In the genomic region with DNA sequence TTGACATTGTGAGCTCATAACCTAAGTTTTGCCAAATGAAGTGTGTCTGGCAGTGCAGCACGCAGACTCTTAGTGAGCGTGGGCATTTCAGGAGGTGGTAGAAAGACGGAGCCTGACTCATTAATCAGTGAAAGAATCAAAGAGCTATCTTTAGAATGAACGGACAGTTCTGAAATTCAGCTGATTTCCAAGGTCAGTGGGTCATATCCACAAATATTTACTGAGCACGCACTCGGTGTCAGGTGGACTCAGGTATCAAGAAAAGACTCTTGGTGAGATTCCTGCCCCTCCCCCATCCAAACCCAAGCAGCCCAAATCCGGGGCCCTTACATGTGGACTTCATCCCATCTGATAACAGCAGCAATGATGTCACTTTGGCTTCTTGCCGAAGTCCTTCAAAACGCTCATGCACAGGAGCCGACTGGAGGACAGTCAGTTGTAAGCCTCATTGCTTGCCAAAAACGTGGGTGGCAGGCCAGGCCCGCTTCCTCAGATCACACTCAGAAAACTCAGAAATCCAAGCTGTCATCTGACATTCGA, we compare ENCODE assay signal across 1 cellular context.
TF ChIP-seq lines count a peak whose summit lies in the region.

No MANE protein-coding gene starts in this region.

TF ChIP-seq in HepG2, 621 proteins besides CTCF, POLR2A, EP300 and RAD21 (continued from another document and continues in another):
- TF ChIP-seq, protein P1, sequence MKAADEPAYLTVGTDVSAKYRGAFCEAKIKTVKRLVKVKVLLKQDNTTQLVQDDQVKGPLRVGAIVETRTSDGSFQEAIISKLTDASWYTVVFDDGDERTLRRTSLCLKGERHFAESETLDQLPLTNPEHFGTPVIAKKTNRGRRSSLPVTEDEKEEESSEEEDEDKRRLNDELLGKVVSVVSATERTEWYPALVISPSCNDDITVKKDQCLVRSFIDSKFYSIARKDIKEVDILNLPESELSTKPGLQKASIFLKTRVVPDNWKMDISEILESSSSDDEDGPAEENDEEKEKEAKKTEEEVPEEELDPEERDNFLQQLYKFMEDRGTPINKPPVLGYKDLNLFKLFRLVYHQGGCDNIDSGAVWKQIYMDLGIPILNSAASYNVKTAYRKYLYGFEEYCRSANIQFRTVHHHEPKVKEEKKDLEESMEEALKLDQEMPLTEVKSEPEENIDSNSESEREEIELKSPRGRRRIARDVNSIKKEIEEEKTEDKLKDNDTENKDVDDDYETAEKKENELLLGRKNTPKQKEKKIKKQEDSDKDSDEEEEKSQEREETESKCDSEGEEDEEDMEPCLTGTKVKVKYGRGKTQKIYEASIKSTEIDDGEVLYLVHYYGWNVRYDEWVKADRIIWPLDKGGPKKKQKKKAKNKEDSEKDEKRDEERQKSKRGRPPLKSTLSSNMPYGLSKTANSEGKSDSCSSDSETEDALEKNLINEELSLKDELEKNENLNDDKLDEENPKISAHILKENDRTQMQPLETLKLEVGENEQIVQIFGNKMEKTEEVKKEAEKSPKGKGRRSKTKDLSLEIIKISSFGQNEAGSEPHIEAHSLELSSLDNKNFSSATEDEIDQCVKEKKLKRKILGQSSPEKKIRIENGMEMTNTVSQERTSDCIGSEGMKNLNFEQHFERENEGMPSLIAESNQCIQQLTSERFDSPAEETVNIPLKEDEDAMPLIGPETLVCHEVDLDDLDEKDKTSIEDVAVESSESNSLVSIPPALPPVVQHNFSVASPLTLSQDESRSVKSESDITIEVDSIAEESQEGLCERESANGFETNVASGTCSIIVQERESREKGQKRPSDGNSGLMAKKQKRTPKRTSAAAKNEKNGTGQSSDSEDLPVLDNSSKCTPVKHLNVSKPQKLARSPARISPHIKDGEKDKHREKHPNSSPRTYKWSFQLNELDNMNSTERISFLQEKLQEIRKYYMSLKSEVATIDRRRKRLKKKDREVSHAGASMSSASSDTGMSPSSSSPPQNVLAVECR (CRISPR knock-in tag; IDR thresholded peaks at IDR 0.05; ENCODE audit: borderline replicate concordance): peak; percentile 45; the same call in 1 of the 2 replicates
- TF ChIP-seq ZNF761 (CRISPR knock-in tag; conservative IDR thresholded peaks at IDR 0.05) (peak; percentile 41; the same call in 1 of the 2 replicates), ARNT2 (CRISPR knock-in tag; IDR thresholded peaks at IDR 0.05; ENCODE audit: low read depth) (peak; percentile 69; the same call in 1 of the 2 replicates), SRSF4 (IDR thresholded peaks at IDR 0.05; ENCODE audit: low read depth, low read length, poor library complexity, severe bottlenecking) (no peak), TAF1 (CRISPR knock-in tag; IDR thresholded peaks at IDR 0.05) (0 out of 2 replicates have a peak, but pooled peaks have one; percentile 30), POLR2G (IDR thresholded peaks at IDR 0.05; ENCODE audit: low read depth, low read length) (peak; percentile 59), SPEN (CRISPR knock-in tag; IDR thresholded peaks at IDR 0.05; ENCODE audit: low read depth) (peak; percentile 58; the same call in 1 of the 2 replicates), SMYD3 (CRISPR knock-in tag; IDR thresholded peaks at IDR 0.05) (0 out of 2 replicates have a peak, but pooled peaks have one; percentile 57), SALL1 (CRISPR knock-in tag; IDR thresholded peaks at IDR 0.05) (peak; percentile 97), ZNF496 (CRISPR knock-in tag; IDR thresholded peaks at IDR 0.05; ENCODE audit: insufficient replicate concordance) (no peak), BRD4 (CRISPR knock-in tag; IDR thresholded peaks at IDR 0.05) (peak; percentile 75), HOXA3 (CRISPR knock-in tag; IDR thresholded peaks at IDR 0.05) (peak; percentile 94), ZNF264 (CRISPR knock-in tag; IDR thresholded peaks at IDR 0.05) (peak; percentile 80; the same call in 1 of the 2 replicates), PAF1 (CRISPR knock-in tag; IDR thresholded peaks at IDR 0.05) (no peak), YEATS4 (CRISPR knock-in tag; IDR thresholded peaks at IDR 0.05; ENCODE audit: borderline replicate concordance) (peak; percentile 57), HOXA5 (CRISPR knock-in tag; IDR thresholded peaks at IDR 0.05) (peak; percentile 82; the same call in 1 of the 2 replicates), ZNF430 (CRISPR knock-in tag; IDR thresholded peaks at IDR 0.05) (peak; percentile 86), ZNF713 (CRISPR knock-in tag; IDR thresholded peaks at IDR 0.05) (no peak), MED13 (CRISPR knock-in tag; IDR thresholded peaks at IDR 0.05) (peak; percentile 97), ZNF788 (CRISPR knock-in tag; IDR thresholded peaks at IDR 0.05; ENCODE audit: borderline replicate concordance) (peak; percentile 50; the same call in 1 of the 2 replicates), HDAC2 (CRISPR knock-in tag; IDR thresholded peaks at IDR 0.05) (peak; percentile 85), NR2F6 (IDR thresholded peaks at IDR 0.05) (peak; percentile 81), NR2F6 (CRISPR knock-in tag; IDR thresholded peaks at IDR 0.05) (peak; percentile 90), HNF4A (CRISPR knock-in tag; IDR thresholded peaks at IDR 0.05) (peak; percentile 91), ZNF230 (CRISPR knock-in tag; IDR thresholded peaks at IDR 0.05) (no peak), RFX3 (CRISPR knock-in tag; IDR thresholded peaks at IDR 0.05) (no peak), SMARCC2 (IDR thresholded peaks at IDR 0.05) (no peak), ZNF605 (CRISPR knock-in tag; IDR thresholded peaks at IDR 0.05) (peak; percentile 84), TARDBP (CRISPR knock-in tag; IDR thresholded peaks at IDR 0.05) (peak; percentile 87), GABPB1 (CRISPR knock-in tag; IDR thresholded peaks at IDR 0.05) (peak; percentile 36; the same call in 1 of the 2 replicates), MIXL1 (CRISPR knock-in tag; IDR thresholded peaks at IDR 0.05) (peak; percentile 86), ZNF468 (CRISPR knock-in tag; IDR thresholded peaks at IDR 0.05) (no peak), TP53 (CRISPR knock-in tag; conservative IDR thresholded peaks at IDR 0.05) (peak; percentile 87; the same call in 1 of the 2 replicates), NKX3-1 (CRISPR knock-in tag; IDR thresholded peaks at IDR 0.05) (peak; percentile 72; the same call in 1 of the 2 replicates), MYNN (CRISPR knock-in tag; IDR thresholded peaks at IDR 0.05; ENCODE audit: low read depth) (no peak)
- TF ChIP-seq, protein P2, sequence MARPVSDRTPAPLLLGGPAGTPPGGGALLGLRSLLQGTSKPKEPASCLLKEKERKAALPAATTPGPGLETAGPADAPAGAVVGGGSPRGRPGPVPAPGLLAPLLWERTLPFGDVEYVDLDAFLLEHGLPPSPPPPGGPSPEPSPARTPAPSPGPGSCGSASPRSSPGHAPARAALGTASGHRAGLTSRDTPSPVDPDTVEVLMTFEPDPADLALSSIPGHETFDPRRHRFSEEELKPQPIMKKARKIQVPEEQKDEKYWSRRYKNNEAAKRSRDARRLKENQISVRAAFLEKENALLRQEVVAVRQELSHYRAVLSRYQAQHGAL (CRISPR knock-in tag; IDR thresholded peaks at IDR 0.05; ENCODE audit: not compliant biosample characterization): no peak
- TF ChIP-seq, protein P3, sequence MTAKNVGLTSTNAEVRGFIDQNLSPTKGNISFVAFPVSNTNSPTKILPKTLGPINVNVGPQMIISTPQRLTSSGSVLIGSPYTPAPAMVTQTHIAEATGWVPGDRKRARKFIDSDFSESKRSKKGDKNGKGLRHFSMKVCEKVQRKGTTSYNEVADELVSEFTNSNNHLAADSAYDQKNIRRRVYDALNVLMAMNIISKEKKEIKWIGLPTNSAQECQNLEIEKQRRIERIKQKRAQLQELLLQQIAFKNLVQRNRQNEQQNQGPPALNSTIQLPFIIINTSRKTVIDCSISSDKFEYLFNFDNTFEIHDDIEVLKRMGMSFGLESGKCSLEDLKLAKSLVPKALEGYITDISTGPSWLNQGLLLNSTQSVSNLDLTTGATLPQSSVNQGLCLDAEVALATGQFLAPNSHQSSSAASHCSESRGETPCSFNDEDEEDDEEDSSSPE (CRISPR knock-in tag; IDR thresholded peaks at IDR 0.05): 0 out of 2 replicates have a peak, but pooled peaks have one; percentile 43
- TF ChIP-seq, protein P4, sequence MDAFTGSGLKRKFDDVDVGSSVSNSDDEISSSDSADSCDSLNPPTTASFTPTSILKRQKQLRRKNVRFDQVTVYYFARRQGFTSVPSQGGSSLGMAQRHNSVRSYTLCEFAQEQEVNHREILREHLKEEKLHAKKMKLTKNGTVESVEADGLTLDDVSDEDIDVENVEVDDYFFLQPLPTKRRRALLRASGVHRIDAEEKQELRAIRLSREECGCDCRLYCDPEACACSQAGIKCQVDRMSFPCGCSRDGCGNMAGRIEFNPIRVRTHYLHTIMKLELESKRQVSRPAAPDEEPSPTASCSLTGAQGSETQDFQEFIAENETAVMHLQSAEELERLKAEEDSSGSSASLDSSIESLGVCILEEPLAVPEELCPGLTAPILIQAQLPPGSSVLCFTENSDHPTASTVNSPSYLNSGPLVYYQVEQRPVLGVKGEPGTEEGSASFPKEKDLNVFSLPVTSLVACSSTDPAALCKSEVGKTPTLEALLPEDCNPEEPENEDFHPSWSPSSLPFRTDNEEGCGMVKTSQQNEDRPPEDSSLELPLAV (CRISPR knock-in tag; conservative IDR thresholded peaks at IDR 0.05; ENCODE audit: low read depth): no peak
- TF ChIP-seq, protein P5, sequence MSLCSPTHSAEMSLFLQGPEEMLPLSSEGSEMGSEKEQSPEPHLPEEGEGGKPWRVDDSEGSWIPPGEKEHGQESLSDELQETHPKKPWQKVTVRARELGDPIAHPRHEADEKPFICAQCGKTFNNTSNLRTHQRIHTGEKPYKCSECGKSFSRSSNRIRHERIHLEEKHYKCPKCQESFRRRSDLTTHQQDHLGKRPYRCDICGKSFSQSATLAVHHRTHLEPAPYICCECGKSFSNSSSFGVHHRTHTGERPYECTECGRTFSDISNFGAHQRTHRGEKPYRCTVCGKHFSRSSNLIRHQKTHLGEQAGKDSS (CRISPR knock-in tag; IDR thresholded peaks at IDR 0.05; ENCODE audit: borderline replicate concordance, low read depth): peak; percentile 70; the same call in 1 of the 2 replicates
- TF ChIP-seq, protein P6, sequence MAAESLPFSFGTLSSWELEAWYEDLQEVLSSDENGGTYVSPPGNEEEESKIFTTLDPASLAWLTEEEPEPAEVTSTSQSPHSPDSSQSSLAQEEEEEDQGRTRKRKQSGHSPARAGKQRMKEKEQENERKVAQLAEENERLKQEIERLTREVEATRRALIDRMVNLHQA (CRISPR knock-in tag; IDR thresholded peaks at IDR 0.05): no peak
- TF ChIP-seq, protein P7, sequence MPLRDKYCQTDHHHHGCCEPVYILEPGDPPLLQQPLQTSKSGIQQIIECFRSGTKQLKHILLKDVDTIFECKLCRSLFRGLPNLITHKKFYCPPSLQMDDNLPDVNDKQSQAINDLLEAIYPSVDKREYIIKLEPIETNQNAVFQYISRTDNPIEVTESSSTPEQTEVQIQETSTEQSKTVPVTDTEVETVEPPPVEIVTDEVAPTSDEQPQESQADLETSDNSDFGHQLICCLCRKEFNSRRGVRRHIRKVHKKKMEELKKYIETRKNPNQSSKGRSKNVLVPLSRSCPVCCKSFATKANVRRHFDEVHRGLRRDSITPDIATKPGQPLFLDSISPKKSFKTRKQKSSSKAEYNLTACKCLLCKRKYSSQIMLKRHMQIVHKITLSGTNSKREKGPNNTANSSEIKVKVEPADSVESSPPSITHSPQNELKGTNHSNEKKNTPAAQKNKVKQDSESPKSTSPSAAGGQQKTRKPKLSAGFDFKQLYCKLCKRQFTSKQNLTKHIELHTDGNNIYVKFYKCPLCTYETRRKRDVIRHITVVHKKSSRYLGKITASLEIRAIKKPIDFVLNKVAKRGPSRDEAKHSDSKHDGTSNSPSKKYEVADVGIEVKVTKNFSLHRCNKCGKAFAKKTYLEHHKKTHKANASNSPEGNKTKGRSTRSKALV (CRISPR knock-in tag; IDR thresholded peaks at IDR 0.05): 0 out of 2 replicates have a peak, but pooled peaks have one; percentile 37
- TF ChIP-seq, protein P8, sequence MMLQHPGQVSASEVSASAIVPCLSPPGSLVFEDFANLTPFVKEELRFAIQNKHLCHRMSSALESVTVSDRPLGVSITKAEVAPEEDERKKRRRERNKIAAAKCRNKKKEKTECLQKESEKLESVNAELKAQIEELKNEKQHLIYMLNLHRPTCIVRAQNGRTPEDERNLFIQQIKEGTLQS (CRISPR knock-in tag; IDR thresholded peaks at IDR 0.05): peak; percentile 87
- TF ChIP-seq, protein P9, sequence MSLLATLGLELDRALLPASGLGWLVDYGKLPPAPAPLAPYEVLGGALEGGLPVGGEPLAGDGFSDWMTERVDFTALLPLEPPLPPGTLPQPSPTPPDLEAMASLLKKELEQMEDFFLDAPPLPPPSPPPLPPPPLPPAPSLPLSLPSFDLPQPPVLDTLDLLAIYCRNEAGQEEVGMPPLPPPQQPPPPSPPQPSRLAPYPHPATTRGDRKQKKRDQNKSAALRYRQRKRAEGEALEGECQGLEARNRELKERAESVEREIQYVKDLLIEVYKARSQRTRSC (CRISPR knock-in tag; IDR thresholded peaks at IDR 0.05; ENCODE audit: low read depth): no peak
- TF ChIP-seq, protein P10, sequence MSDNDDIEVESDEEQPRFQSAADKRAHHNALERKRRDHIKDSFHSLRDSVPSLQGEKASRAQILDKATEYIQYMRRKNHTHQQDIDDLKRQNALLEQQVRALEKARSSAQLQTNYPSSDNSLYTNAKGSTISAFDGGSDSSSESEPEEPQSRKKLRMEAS (IDR thresholded peaks at IDR 0.05): peak; percentile 57
- TF ChIP-seq, protein P11, sequence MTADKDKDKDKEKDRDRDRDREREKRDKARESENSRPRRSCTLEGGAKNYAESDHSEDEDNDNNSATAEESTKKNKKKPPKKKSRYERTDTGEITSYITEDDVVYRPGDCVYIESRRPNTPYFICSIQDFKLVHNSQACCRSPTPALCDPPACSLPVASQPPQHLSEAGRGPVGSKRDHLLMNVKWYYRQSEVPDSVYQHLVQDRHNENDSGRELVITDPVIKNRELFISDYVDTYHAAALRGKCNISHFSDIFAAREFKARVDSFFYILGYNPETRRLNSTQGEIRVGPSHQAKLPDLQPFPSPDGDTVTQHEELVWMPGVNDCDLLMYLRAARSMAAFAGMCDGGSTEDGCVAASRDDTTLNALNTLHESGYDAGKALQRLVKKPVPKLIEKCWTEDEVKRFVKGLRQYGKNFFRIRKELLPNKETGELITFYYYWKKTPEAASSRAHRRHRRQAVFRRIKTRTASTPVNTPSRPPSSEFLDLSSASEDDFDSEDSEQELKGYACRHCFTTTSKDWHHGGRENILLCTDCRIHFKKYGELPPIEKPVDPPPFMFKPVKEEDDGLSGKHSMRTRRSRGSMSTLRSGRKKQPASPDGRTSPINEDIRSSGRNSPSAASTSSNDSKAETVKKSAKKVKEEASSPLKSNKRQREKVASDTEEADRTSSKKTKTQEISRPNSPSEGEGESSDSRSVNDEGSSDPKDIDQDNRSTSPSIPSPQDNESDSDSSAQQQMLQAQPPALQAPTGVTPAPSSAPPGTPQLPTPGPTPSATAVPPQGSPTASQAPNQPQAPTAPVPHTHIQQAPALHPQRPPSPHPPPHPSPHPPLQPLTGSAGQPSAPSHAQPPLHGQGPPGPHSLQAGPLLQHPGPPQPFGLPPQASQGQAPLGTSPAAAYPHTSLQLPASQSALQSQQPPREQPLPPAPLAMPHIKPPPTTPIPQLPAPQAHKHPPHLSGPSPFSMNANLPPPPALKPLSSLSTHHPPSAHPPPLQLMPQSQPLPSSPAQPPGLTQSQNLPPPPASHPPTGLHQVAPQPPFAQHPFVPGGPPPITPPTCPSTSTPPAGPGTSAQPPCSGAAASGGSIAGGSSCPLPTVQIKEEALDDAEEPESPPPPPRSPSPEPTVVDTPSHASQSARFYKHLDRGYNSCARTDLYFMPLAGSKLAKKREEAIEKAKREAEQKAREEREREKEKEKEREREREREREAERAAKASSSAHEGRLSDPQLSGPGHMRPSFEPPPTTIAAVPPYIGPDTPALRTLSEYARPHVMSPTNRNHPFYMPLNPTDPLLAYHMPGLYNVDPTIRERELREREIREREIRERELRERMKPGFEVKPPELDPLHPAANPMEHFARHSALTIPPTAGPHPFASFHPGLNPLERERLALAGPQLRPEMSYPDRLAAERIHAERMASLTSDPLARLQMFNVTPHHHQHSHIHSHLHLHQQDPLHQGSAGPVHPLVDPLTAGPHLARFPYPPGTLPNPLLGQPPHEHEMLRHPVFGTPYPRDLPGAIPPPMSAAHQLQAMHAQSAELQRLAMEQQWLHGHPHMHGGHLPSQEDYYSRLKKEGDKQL (CRISPR knock-in tag; IDR thresholded peaks at IDR 0.05; ENCODE audit: low read depth): peak; percentile 74
